ENCODE assay signal across 8 cellular contexts in the genomic region with DNA sequence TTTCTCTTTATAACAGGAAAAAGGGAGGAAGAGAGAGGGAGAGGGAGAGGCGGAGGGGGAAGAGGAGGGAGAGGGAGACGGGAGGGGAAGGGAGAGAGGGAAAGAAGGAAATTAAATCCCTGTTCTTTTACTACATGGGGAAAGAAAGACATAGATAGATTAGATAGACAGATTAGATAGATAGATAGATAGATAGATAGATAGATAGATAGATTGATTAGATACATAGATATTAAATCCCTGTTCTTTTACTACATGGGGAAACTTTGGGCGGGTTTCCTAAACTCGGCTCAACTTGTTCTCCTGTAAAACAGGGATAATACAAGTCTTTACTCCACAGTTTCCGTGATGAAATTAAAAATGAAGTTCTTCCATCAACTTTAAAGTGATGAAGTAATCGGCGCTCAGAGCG. TPM values are rescaled to one million over a fixed set of nuclear protein-coding genes. Genes with fewer than 3 reads are reported as not detected.
DNase-seq lines count a peak whose midpoint lies in the region; ATAC-seq, FAIRE-seq and TF ChIP-seq lines count a peak whose summit lies in the region.

No MANE protein-coding gene starts in this region.

- intact Hi-C loops in left ventricle myocardium superior (cut with micrococcal nuclease) (no loop called here), upper lobe of right lung (cut with DNase I) (no loop called here)

- H3K27me3 ChIP-seq in cardiac muscle cell, result no peaks in the 10 kb centered on the region
- H3K27me3 ChIP-seq in upper lobe of right lung, result no peaks in the 10 kb centered on the region

- peak overlapping the region in 1 of 5 experiments; percentile 70 for H3K27ac Mint-ChIP-seq in brain
- peak overlapping the region; percentile 81 for H3K27ac Mint-ChIP-seq in memory B cell

- H3K27me3 Mint-ChIP-seq in brain, result peaks cover 13% of the 10 kb centered on the region
- no peaks in the 10 kb centered on the region for H3K27me3 Mint-ChIP-seq in memory B cell

- ATAC-seq in left ventricle myocardium superior, result no peak
- ATAC-seq in memory B cell (ENCODE audit: low read depth), result no peak
- no peak for ATAC-seq in upper lobe of right lung

- peak overlapping the region; percentile 85 to 97 (median 92) for H3K4me3 Mint-ChIP-seq in brain
- H3K4me3 Mint-ChIP-seq in memory B cell, result peak overlapping the region; percentile 86

- H3K4me3 ChIP-seq in cardiac muscle cell (peak overlapping the region; percentile 95), upper lobe of right lung (peak overlapping the region; percentile 69)

- H3K27ac ChIP-seq in cardiac muscle cell (peak overlapping the region; percentile 91), upper lobe of right lung (peak overlapping the region; percentile 78)

- H3K9me3 Mint-ChIP-seq in brain (peaks cover 0 to 12% (median 6%) of the 10 kb centered on the region in 5 experiments), memory B cell (no peaks in the 10 kb centered on the region)

- H3K36me3 ChIP-seq in cardiac muscle cell, result peaks cover 15% of the 10 kb centered on the region
- peaks cover 28% of the 10 kb centered on the region for H3K36me3 ChIP-seq in upper lobe of right lung

- no peak for FAIRE-seq in frontal cortex (lab: Jason Lieb, UNC)

- DNase-seq in cardiac muscle cell (ENCODE audit: low read depth in 1 of 2, low spot score in 1 of 2), result no peak
- no peak for DNase-seq in left ventricle myocardium superior
- DNase-seq in memory B cell (ENCODE audit: low spot score in 2 of 2), result no peak
- DNase-seq in upper lobe of right lung, result no peak
- no peak for DNase-seq in cerebellar nuclear complex (lab: John Stamatoyannopoulos, UW)
- no peak for DNase-seq in anterior cingulate cortex (lab: John Stamatoyannopoulos, UW)
- DNase-seq in frontal cortex (ENCODE audit: low spot score in 2 of 2), result no peak

- H3K4me1 Mint-ChIP-seq in brain, result peaks cover 35% of the 10 kb centered on the region
- H3K4me1 Mint-ChIP-seq in memory B cell, result peaks cover 19% of the 10 kb centered on the region

- no peaks in the 10 kb centered on the region for H3K4me1 ChIP-seq in cardiac muscle cell (ENCODE audit: low read depth)
- peaks cover 14% of the 10 kb centered on the region for H3K4me1 ChIP-seq in upper lobe of right lung

- TF ChIP-seq CTCF in cardiac muscle cell (IDR thresholded peaks at IDR 0.05; ENCODE audit: low read depth, low read length) (no peak), brain (conservative IDR thresholded peaks at IDR 0.05) (no peak), upper lobe of right lung (IDR thresholded peaks at IDR 0.05) (no peak)

- H3K9me3 ChIP-seq in cardiac muscle cell (ENCODE audit: low read depth) (no peaks in the 10 kb centered on the region), upper lobe of right lung (no peaks in the 10 kb centered on the region)

- H3K36me3 Mint-ChIP-seq in brain (peaks cover 37% of the 10 kb centered on the region), memory B cell (peaks cover 11% of the 10 kb centered on the region)

RNA-seq across cellular contexts. Expression of gene RFWD3, which starts 0.7 kb away (rescaled TPM):
- total RNA-seq in cardiac muscle cell (10.9 and 11.1 TPM in 2 replicates), left ventricle myocardium superior (4.6 TPM), upper lobe of right lung (16.7 TPM), frontal cortex (9.8 TPM)
- polyA plus RNA-seq in cardiac muscle cell (8.2 and 12.4 TPM in 2 replicates), brain (ENCODE audit: insufficient read depth, low read depth, low replicate concordance) (31.7 TPM)

RNA-seq across cellular contexts. Expression of gene MLKL, which starts 34.6 kb away (rescaled TPM):
- total RNA-seq in cardiac muscle cell, result 0.18 and 0.32 TPM in 2 replicates
- polyA plus RNA-seq in cardiac muscle cell, result not detected in 2 replicates
- total RNA-seq in left ventricle myocardium superior, result 4.7 TPM
- 0.85 TPM for polyA plus RNA-seq in brain (ENCODE audit: insufficient read depth, low read depth, low replicate concordance)
- 28.6 TPM for total RNA-seq in upper lobe of right lung
- 0.82 TPM for total RNA-seq in frontal cortex

RNA-seq across cellular contexts. Expression of gene GLG1, which starts 59.1 kb away (rescaled TPM):
- total RNA-seq in cardiac muscle cell (136 and 167 TPM in 2 replicates), left ventricle myocardium superior (80.0 TPM), upper lobe of right lung (112 TPM), frontal cortex (64.8 TPM)
- polyA plus RNA-seq in cardiac muscle cell (140 and 183 TPM in 2 replicates), brain (ENCODE audit: insufficient read depth, low read depth, low replicate concordance) (88.0 TPM)
